In the genomic region with DNA sequence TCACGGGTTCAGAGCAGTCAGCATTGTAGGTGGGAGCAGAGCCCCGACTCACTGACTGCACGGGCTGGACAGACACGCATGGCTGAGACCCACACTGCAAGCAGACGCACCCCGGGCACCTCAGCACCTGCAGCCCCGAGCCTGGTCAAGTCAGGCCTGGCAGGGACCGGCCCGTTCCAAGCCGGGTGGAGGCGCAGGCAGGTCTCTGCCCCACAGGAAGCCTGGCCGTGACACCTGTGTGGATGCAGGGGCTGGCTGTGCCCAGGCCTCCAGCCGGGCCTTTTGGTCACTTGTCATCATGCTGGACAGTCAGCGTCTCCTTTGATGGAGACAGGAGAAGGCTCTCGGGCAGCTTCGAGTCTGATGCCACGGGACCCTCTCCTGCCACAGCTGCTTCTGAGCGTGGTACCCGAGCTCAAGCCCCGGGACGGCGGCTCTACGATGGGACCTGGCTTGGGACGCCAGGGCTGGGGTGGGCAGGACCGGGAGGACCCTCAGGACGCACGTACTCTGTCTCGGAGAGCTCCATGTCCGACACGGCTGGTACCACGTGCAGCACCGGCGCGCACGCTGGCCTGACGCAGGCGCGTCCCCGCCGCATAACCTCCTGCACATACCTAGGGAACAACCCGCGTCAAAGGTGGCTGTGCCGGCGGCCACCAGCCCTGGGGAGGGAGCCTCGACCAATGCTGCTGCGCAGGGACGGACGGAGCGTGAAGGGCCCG, we compare ENCODE assay signal across 16 cellular contexts. TPM values are rescaled to one million over a fixed set of nuclear protein-coding genes. Genes with fewer than 3 reads are reported as not detected.
A peak's percentile ranks its signal among the peaks of the same experiment; 100 is the strongest.
DNase-seq lines count a peak whose midpoint lies in the region; ATAC-seq and TF ChIP-seq lines count a peak whose summit lies in the region.
"Had no signal": no experiment of that assay in that cellular context is flagged by ENCODE, and none has a peak within 500 bp of the region (broad histone marks: within the 10 kb centered on the region; RNA-seq: fewer than 3 reads in every experiment).

No MANE protein-coding gene starts in this region.

- no peak overlapping the region for H3K4me3 ChIP-seq in body of pancreas
- H3K4me3 ChIP-seq in mesenchymal stem cell (ENCODE audit: insufficient read depth in 1 of 2, low read depth in 1 of 2, low read length in 2 of 2): no peak overlapping the region
- no peak overlapping the region for H3K4me3 ChIP-seq in osteoblast (ENCODE audit: insufficient read depth, low read length)
- H3K4me3 ChIP-seq in heart left ventricle: no peak overlapping the region
- H3K4me3 ChIP-seq: BLaER1 had no signal

- no peaks in the 10 kb centered on the region for H3K27me3 Mint-ChIP-seq in osteocyte (ENCODE audit: unreplicated experiment)

- H3K4me1 ChIP-seq in body of pancreas (peaks cover 33% of the 10 kb centered on the region), mesenchymal stem cell (ENCODE audit: control insufficient read depth, insufficient read depth, low read depth, low read length) (no peaks in the 10 kb centered on the region), osteoblast (ENCODE audit: insufficient read depth, low read length) (no peaks in the 10 kb centered on the region), heart left ventricle (no peaks in the 10 kb centered on the region)
- H3K4me1 ChIP-seq: Caco-2 had no signal

- no peak for TF ChIP-seq CTCF in body of pancreas (IDR thresholded peaks at IDR 0.05)
- TF ChIP-seq CTCF in osteoblast (IDR thresholded peaks at IDR 0.05; ENCODE audit: extremely low read depth, low read depth, low read length): no peak
- no peak for TF ChIP-seq CTCF in heart left ventricle (IDR thresholded peaks at IDR 0.05)
- no peak for TF ChIP-seq CTCF in osteocyte (IDR thresholded peaks at IDR 0.05)

- H4K8ac ChIP-seq in mesenchymal stem cell (ENCODE audit: low read length): no peak overlapping the region

- no peaks in the 10 kb centered on the region for H3K4me1 Mint-ChIP-seq in osteocyte (ENCODE audit: unreplicated experiment)
- H3K4me1 Mint-ChIP-seq: CD4-positive, CD25-positive, alpha-beta regulatory T cell had no signal

- no peak overlapping the region for H3K9ac ChIP-seq in mesenchymal stem cell (ENCODE audit: low read length)
- H3K9ac ChIP-seq: BLaER1 had no signal

- H3K23ac ChIP-seq in mesenchymal stem cell (ENCODE audit: low read length in 2 of 2): no peak overlapping the region

- H3K36me3 Mint-ChIP-seq in osteocyte (ENCODE audit: unreplicated experiment): peaks cover 24% of the 10 kb centered on the region

- H3K27me3 ChIP-seq in body of pancreas: no peaks in the 10 kb centered on the region
- no peaks in the 10 kb centered on the region for H3K27me3 ChIP-seq in mesenchymal stem cell (ENCODE audit: control insufficient read depth in 1 of 2, insufficient read depth in 1 of 2, low read length in 2 of 2)
- H3K27me3 ChIP-seq in osteoblast (ENCODE audit: insufficient read depth, low read length): no peaks in the 10 kb centered on the region
- no peaks in the 10 kb centered on the region for H3K27me3 ChIP-seq in heart left ventricle
- H3K27me3 ChIP-seq: BLaER1 had no signal

- H3K4ac ChIP-seq in mesenchymal stem cell (ENCODE audit: low read depth in 1 of 2, low read length in 2 of 2): no peak overlapping the region

- H3K18ac ChIP-seq in mesenchymal stem cell (ENCODE audit: low read depth in 1 of 2, low read length in 2 of 2): no peak overlapping the region

- H3K79me2 ChIP-seq in osteoblast (ENCODE audit: insufficient read depth, low read length): no peaks in the 10 kb centered on the region

- no peak overlapping the region for H3K27ac Mint-ChIP-seq in osteocyte (ENCODE audit: unreplicated experiment)
- H3K27ac Mint-ChIP-seq: CD4-positive, CD25-positive, alpha-beta regulatory T cell; CD8-positive, alpha-beta T cell had no signal

- no peak for DNase-seq in body of pancreas
- no peak for DNase-seq in mesenchymal stem cell
- DNase-seq in osteoblast (ENCODE audit: insufficient read length, low spot score, missing footprints): peak; percentile 88
- no peak for DNase-seq in NCI-H446 (lab: John Stamatoyannopoulos, UW)
- DNase-seq in heart left ventricle: no peak
- no peak for DNase-seq in osteocyte (ENCODE audit: extremely low spot score, unreplicated experiment)
- DNase-seq: Caco-2; CD4-positive, CD25-positive, alpha-beta regulatory T cell; CD8-positive, alpha-beta T cell; DMS153; DND-41; GOT3; HCEC 1CT had no signal

- H3K4me2 ChIP-seq in mesenchymal stem cell (ENCODE audit: low read length, poor library complexity, severe bottlenecking) (no peak overlapping the region), osteoblast (ENCODE audit: insufficient read depth, low read length) (no peak overlapping the region)
- H3K4me2 ChIP-seq: BLaER1 had no signal

- peaks cover 4% of the 10 kb centered on the region for H3K79me1 ChIP-seq in mesenchymal stem cell (replicated peaks; ENCODE audit: low read length, poor library complexity, severe bottlenecking)

- H3K27ac ChIP-seq in body of pancreas (peak overlapping the region in 1 of 4 donors; percentile 34), mesenchymal stem cell (ENCODE audit: low read length, poor library complexity, severe bottlenecking) (no peak overlapping the region), osteoblast (ENCODE audit: low read depth, low read length) (no peak overlapping the region), heart left ventricle (no peak overlapping the region)
- H3K27ac ChIP-seq: BLaER1, C4-2B had no signal

- H2AFZ ChIP-seq in mesenchymal stem cell (ENCODE audit: low read depth, low read length) (no peak overlapping the region), osteoblast (ENCODE audit: low read length) (no peak overlapping the region)

- H2BK12ac ChIP-seq in mesenchymal stem cell (ENCODE audit: low read length in 2 of 2): no peak overlapping the region

- H3K14ac ChIP-seq in mesenchymal stem cell (ENCODE audit: low read length in 2 of 2): no peak overlapping the region

- WGBS in body of pancreas, 2 donors: 84 to 100% methylated on average over 2 to 38 of the region's 50 CpGs
- WGBS in mesenchymal stem cell: 97% methylated on average over 50 of the region's 50 CpGs
- WGBS in heart left ventricle, 4 donors: 95 to 97% (median 95%) methylated on average over 28 to 50 of the region's 50 CpGs

- no peaks in the 10 kb centered on the region for H3K9me3 ChIP-seq in body of pancreas
- no peaks in the 10 kb centered on the region for H3K9me3 ChIP-seq in mesenchymal stem cell (ENCODE audit: control insufficient read depth, low read length)
- H3K9me3 ChIP-seq in osteoblast (ENCODE audit: low read depth, low read length): no peaks in the 10 kb centered on the region
- H3K9me3 ChIP-seq in heart left ventricle: no peaks in the 10 kb centered on the region
- H3K9me3 ChIP-seq: Caco-2 had no signal

- no peaks in the 10 kb centered on the region for H4K20me1 ChIP-seq in osteoblast (ENCODE audit: insufficient read depth, low read length)

- H2BK15ac ChIP-seq in mesenchymal stem cell (ENCODE audit: low read depth, poor library complexity, severe bottlenecking): no peak overlapping the region

- H3K9me3 Mint-ChIP-seq in osteocyte (ENCODE audit: unreplicated experiment): no peaks in the 10 kb centered on the region
- H3K9me3 Mint-ChIP-seq: CD8-positive, alpha-beta T cell had no signal

- H3K4me3 Mint-ChIP-seq in osteocyte (ENCODE audit: unreplicated experiment): no peak overlapping the region
- H3K4me3 Mint-ChIP-seq: CD4-positive, CD25-positive, alpha-beta regulatory T cell; CD8-positive, alpha-beta T cell had no signal

- H3K36me3 ChIP-seq in body of pancreas (replicated peaks in 1 of 2; ENCODE audit: insufficient read depth in 1 of 2, low read depth in 2 of 2) (peaks cover 0 to 7% of the 10 kb centered on the region in 2 donors), mesenchymal stem cell (ENCODE audit: control insufficient read depth in 1 of 2, insufficient read depth in 2 of 2, low read depth in 1 of 2, low read length in 2 of 2) (peaks cover 29 to 80% of the 10 kb centered on the region in 2 experiments), osteoblast (ENCODE audit: insufficient read depth, low read length) (peaks cover 6% of the 10 kb centered on the region), heart left ventricle (peaks cover 0 to 70% (median 44%) of the 10 kb centered on the region in 9 donors)

- peak overlapping the region; percentile 8 for H4K91ac ChIP-seq in mesenchymal stem cell (ENCODE audit: low read length)

- H2BK5ac ChIP-seq in mesenchymal stem cell (ENCODE audit: low read depth, low read length, poor library complexity, severe bottlenecking): no peak overlapping the region

- H2AK5ac ChIP-seq in mesenchymal stem cell (ENCODE audit: low read length, severe bottlenecking): no peak overlapping the region

- intact Hi-C loops in body of pancreas (cut with DNase I) (no loop called here), heart left ventricle (cut with DNase I) (no loop called here)

- TF ChIP-seq POLR2A in body of pancreas (IDR thresholded peaks at IDR 0.05) (no peak), heart left ventricle (IDR thresholded peaks at IDR 0.05) (no peak)

- no peak overlapping the region for H2BK120ac ChIP-seq in mesenchymal stem cell (ENCODE audit: low read depth, low read length)

- peak; percentile 4 for ATAC-seq in body of pancreas
- ATAC-seq in heart left ventricle: no peak
- ATAC-seq: CD8-positive, alpha-beta T cell had no signal

RNA-seq across cellular contexts. Expression of a gene that starts 7.9 kb away (rescaled TPM):
- total RNA-seq in body of pancreas: 1,000 to 10,000 TPM in 1 of 2 donors, 100 to 1,000 TPM in 1; 517 to 2,271 TPM
- not detected for polyA plus RNA-seq in mesenchymal stem cell (2013, experiment 1 of 2)
- not detected for polyA plus RNA-seq in mesenchymal stem cell (2013, experiment 2 of 2)
- total RNA-seq in osteoblast: not detected in 2 replicates
- total RNA-seq in heart left ventricle: 1 to 10 TPM in 8 of 9 donors, under 1 TPM in 1; 0.98 to 9.3 (median 5.1) TPM
- 1 to 10 TPM in 1 of 2 donors, under 1 TPM in 1; 0.17 to 1.7 TPM for polyA plus RNA-seq in heart left ventricle
- total RNA-seq in osteocyte: not detected in 2 replicates
- total RNA-seq: A673; CD4-positive, CD25-positive, alpha-beta regulatory T cell; CD8-positive, alpha-beta T cell had no signal
- polyA plus RNA-seq: CD4-positive, CD25-positive, alpha-beta regulatory T cell had no signal

RNA-seq across cellular contexts. Expression of a gene that starts 10.5 kb away (rescaled TPM):
- total RNA-seq in body of pancreas: 100 to 1,000 TPM; 102 to 140 TPM
- 0.11 TPM for polyA plus RNA-seq in mesenchymal stem cell (2013, experiment 1 of 2)
- polyA plus RNA-seq in mesenchymal stem cell (2013, experiment 2 of 2): 0.19 TPM
- not detected in 2 replicates for total RNA-seq in osteoblast
- 10 to 100 TPM in 3 of 9 donors, 1 to 10 TPM in 6; 5.5 to 19.2 (median 8.2) TPM for total RNA-seq in heart left ventricle
- 10 to 100 TPM in 1 of 2 donors, under 1 TPM in 1; 0.26 to 11.4 TPM for polyA plus RNA-seq in heart left ventricle
- total RNA-seq in osteocyte: 0.54 TPM in 1 of 2 replicates, not detected in the other
- total RNA-seq: CD4-positive, CD25-positive, alpha-beta regulatory T cell; CD8-positive, alpha-beta T cell had no signal
- polyA plus RNA-seq: CD4-positive, CD25-positive, alpha-beta regulatory T cell had no signal

RNA-seq across cellular contexts. Expression of a gene that starts 15.1 kb away (rescaled TPM):
- 10 to 100 TPM; 15.6 to 95.9 TPM for total RNA-seq in body of pancreas
- 1.4 TPM for polyA plus RNA-seq in mesenchymal stem cell (2013, experiment 1 of 2)
- polyA plus RNA-seq in mesenchymal stem cell (2013, experiment 2 of 2): 1.3 TPM
- total RNA-seq in osteoblast: 0.36 and 0.59 TPM in 2 replicates
- 10 to 100 TPM in 5 of 9 donors, 1 to 10 TPM in 4; 4.9 to 19.5 (median 11.8) TPM for total RNA-seq in heart left ventricle
- polyA plus RNA-seq in heart left ventricle: 10 to 100 TPM in 1 of 2 donors, 1 to 10 TPM in 1; 1.1 to 12.1 TPM
- 6.2 and 9.5 TPM in 2 replicates for total RNA-seq in osteocyte
- total RNA-seq: A673; CD4-positive, CD25-positive, alpha-beta regulatory T cell; CD8-positive, alpha-beta T cell had no signal
- polyA plus RNA-seq: CD4-positive, CD25-positive, alpha-beta regulatory T cell had no signal

RNA-seq across cellular contexts. Expression of a gene that starts 56.2 kb away (rescaled TPM):
- total RNA-seq in body of pancreas (10 to 100 TPM; 44.2 to 50.8 TPM), osteoblast (86.0 and 113 TPM in 2 replicates), heart left ventricle (100 to 1,000 TPM; 132 to 201 (median 148) TPM), osteocyte (171 and 185 TPM in 2 replicates)
- polyA plus RNA-seq in mesenchymal stem cell (2013, experiment 1 of 2): 118 TPM
- polyA plus RNA-seq in mesenchymal stem cell (2013, experiment 2 of 2): 110 TPM
- polyA plus RNA-seq in heart left ventricle: 100 to 1,000 TPM; 110 to 124 TPM

Comparison
In these comparisons a context has a peak if more than half of its experiments do, and no peak if none do; other contexts are left out.
1. RNA of a gene that starts 7.9 kb away (total RNA-seq): 517 to 2,271 TPM in body of pancreas; 0.98 to 9.3 TPM in heart left ventricle, not detected in osteocyte and not detected in osteoblast; every median in the first group is over 10 times any median in the second.
2. RNA of a gene that starts 10.5 kb away (total RNA-seq): 102 to 140 TPM in body of pancreas; 5.5 to 19.2 TPM in heart left ventricle, 0.54 TPM in osteocyte and not detected in osteoblast; every median in the first group is over 4 times any median in the second.